Comparison of ENCODE assay signal across 22 cellular contexts in the genomic region with DNA sequence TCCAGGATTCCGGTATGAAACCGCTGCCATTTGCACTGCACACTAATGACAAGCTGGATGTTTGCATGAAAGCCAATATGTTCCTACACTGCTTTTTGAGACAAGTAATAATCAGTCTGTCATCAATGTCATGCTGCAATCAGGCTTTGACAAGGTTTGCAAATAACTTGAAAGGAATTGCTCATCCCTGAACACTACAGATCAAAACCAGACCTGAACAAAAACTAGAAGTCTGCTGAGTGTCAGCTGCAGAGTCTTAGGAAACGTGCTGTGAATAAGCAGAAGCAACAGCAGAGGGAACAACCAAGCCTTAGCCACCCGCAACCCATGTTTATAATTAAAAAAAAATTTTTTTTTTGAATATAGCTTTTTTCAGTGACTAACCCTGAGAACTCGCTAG.
DNase-seq lines count a peak whose midpoint lies in the region; ATAC-seq and TF ChIP-seq lines count a peak whose summit lies in the region.
"Had no signal": no experiment of that assay in that cellular context is flagged by ENCODE, and none has a peak within 500 bp of the region (broad histone marks: within the 10 kb centered on the region; RNA-seq: fewer than 3 reads in every experiment).

No MANE protein-coding gene starts in this region.

- no peaks in the 10 kb centered on the region for H3K36me3 Mint-ChIP-seq in neural progenitor cell
- H3K36me3 Mint-ChIP-seq: CD4-positive, alpha-beta memory T cell had no signal

- H3K4me1 ChIP-seq in neural progenitor cell (no peaks in the 10 kb centered on the region), mesenchymal stem cell (ENCODE audit: control insufficient read depth, insufficient read depth, low read depth, low read length) (no peaks in the 10 kb centered on the region)
- H3K4me1 ChIP-seq: BLaER1 had no signal

- no peak overlapping the region for H3K9ac ChIP-seq in SK-N-MC (ENCODE audit: insufficient read length)
- no peak overlapping the region for H3K9ac ChIP-seq in neural progenitor cell
- H3K9ac ChIP-seq in mesenchymal stem cell (ENCODE audit: low read length), result no peak overlapping the region
- H3K9ac ChIP-seq: BLaER1 had no signal

- no peak overlapping the region for H2BK15ac ChIP-seq in mesenchymal stem cell (ENCODE audit: low read depth, poor library complexity, severe bottlenecking)

- H3K27me3 ChIP-seq in neural progenitor cell (no peaks in the 10 kb centered on the region), mesenchymal stem cell (ENCODE audit: control insufficient read depth in 1 of 2, insufficient read depth in 1 of 2, low read length in 2 of 2) (no peaks in the 10 kb centered on the region)
- H3K27me3 ChIP-seq: BLaER1 had no signal

- no peak overlapping the region for H3K23ac ChIP-seq in mesenchymal stem cell (ENCODE audit: low read length in 2 of 2)

- H3K79me2 ChIP-seq in neural progenitor cell (ENCODE audit: low read depth), result no peaks in the 10 kb centered on the region

- no peak overlapping the region for H4K8ac ChIP-seq in mesenchymal stem cell (ENCODE audit: low read length)

- H3K9me3 Mint-ChIP-seq in neural progenitor cell, result no peaks in the 10 kb centered on the region
- H3K9me3 Mint-ChIP-seq: H9, HFFc6 had no signal

- H3K4me3 Mint-ChIP-seq in neural progenitor cell, result no peak overlapping the region
- H3K4me3 Mint-ChIP-seq: CD4-positive, alpha-beta memory T cell; H9; HFFc6 had no signal

- no peaks in the 10 kb centered on the region for H3K27me3 Mint-ChIP-seq in neural progenitor cell (ENCODE audit: insufficient read depth, low read depth)
- H3K27me3 Mint-ChIP-seq: CD4-positive, alpha-beta memory T cell had no signal

- TF ChIP-seq CTCF in fibroblast of mammary gland (conservative IDR thresholded peaks at IDR 0.05; ENCODE audit: control insufficient read depth, insufficient read depth, low read depth, low read length), result no peak
- no peak for TF ChIP-seq CTCF in neural progenitor cell (IDR thresholded peaks at IDR 0.05)

- no peak overlapping the region for H3K4ac ChIP-seq in mesenchymal stem cell (ENCODE audit: low read depth in 1 of 2, low read length in 2 of 2)

- no peaks in the 10 kb centered on the region for H3K79me1 ChIP-seq in mesenchymal stem cell (replicated peaks; ENCODE audit: low read length, poor library complexity, severe bottlenecking)

- H3K4me2 ChIP-seq in neural progenitor cell (no peak overlapping the region), mesenchymal stem cell (ENCODE audit: low read length, poor library complexity, severe bottlenecking) (no peak overlapping the region)
- H3K4me2 ChIP-seq: BLaER1 had no signal

- H4K20me1 ChIP-seq in neural progenitor cell (ENCODE audit: low read depth), result no peaks in the 10 kb centered on the region
- H4K20me1 ChIP-seq: BLaER1 had no signal

- no peak overlapping the region for H3K14ac ChIP-seq in mesenchymal stem cell (ENCODE audit: low read length in 2 of 2)

- H2AFZ ChIP-seq in neural progenitor cell (replicated peaks) (no peak overlapping the region), mesenchymal stem cell (ENCODE audit: low read depth, low read length) (no peak overlapping the region)

- H3K18ac ChIP-seq in mesenchymal stem cell (ENCODE audit: low read depth in 1 of 2, low read length in 2 of 2), result no peak overlapping the region

- no peak overlapping the region for H2BK120ac ChIP-seq in mesenchymal stem cell (ENCODE audit: low read depth, low read length)

- peaks cover 37% of the 10 kb centered on the region for H3K4me1 Mint-ChIP-seq in neural progenitor cell
- H3K4me1 Mint-ChIP-seq: CD4-positive, alpha-beta memory T cell had no signal

- H3F3A ChIP-seq in neural progenitor cell (ENCODE audit: low read depth), result no peaks in the 10 kb centered on the region

- 0 out of 2 replicates have a peak overlapping the region, but pooled peaks have one; percentile 30 for H3K4me3 ChIP-seq in SK-N-MC
- no peak overlapping the region for H3K4me3 ChIP-seq in fibroblast of mammary gland (ENCODE audit: control insufficient read depth, low read depth, low read length)
- no peak overlapping the region for H3K4me3 ChIP-seq in neural progenitor cell
- H3K4me3 ChIP-seq in mesenchymal stem cell (ENCODE audit: insufficient read depth in 1 of 2, low read depth in 1 of 2, low read length in 2 of 2), result no peak overlapping the region
- H3K4me3 ChIP-seq: BLaER1 had no signal

- H3K36me3 ChIP-seq in SK-N-MC (ENCODE audit: insufficient read depth, low read length) (no peaks in the 10 kb centered on the region), neural progenitor cell (no peaks in the 10 kb centered on the region), mesenchymal stem cell (ENCODE audit: control insufficient read depth in 1 of 2, insufficient read depth in 2 of 2, low read depth in 1 of 2, low read length in 2 of 2) (no peaks in the 10 kb centered on the region)
- H3K36me3 ChIP-seq: BLaER1 had no signal

- H2BK5ac ChIP-seq in mesenchymal stem cell (ENCODE audit: low read depth, low read length, poor library complexity, severe bottlenecking), result no peak overlapping the region

- H3K9me3 ChIP-seq in SK-N-MC (ENCODE audit: low read depth, low read length), result no peaks in the 10 kb centered on the region
- no peaks in the 10 kb centered on the region for H3K9me3 ChIP-seq in neural progenitor cell (ENCODE audit: low read depth)
- H3K9me3 ChIP-seq in mesenchymal stem cell (ENCODE audit: control insufficient read depth, low read length), result no peaks in the 10 kb centered on the region
- H3K9me3 ChIP-seq: BLaER1 had no signal

- H3K27ac Mint-ChIP-seq in neural progenitor cell, result peak overlapping the region; percentile 54
- H3K27ac Mint-ChIP-seq: CD4-positive, alpha-beta memory T cell; H9; HFFc6 had no signal

- no peak overlapping the region for H4K91ac ChIP-seq in mesenchymal stem cell (ENCODE audit: low read length)

- H2AK5ac ChIP-seq in mesenchymal stem cell (ENCODE audit: low read length, severe bottlenecking), result no peak overlapping the region

- no peak overlapping the region for H3K27ac ChIP-seq in SK-N-MC
- H3K27ac ChIP-seq in neural progenitor cell, result no peak overlapping the region
- no peak overlapping the region for H3K27ac ChIP-seq in mesenchymal stem cell (ENCODE audit: low read length, poor library complexity, severe bottlenecking)
- H3K27ac ChIP-seq: BLaER1 had no signal

- no peak for ATAC-seq in GM21381 (IDR thresholded peaks at IDR 0.05; ENCODE audit: unreplicated experiment)
- ATAC-seq in GM18511 (IDR thresholded peaks at IDR 0.05; ENCODE audit: unreplicated experiment), result no peak
- ATAC-seq: Panc1 had no signal

- peak; percentile 21 for DNase-seq in AG20443 (ENCODE audit: low spot score)
- no peak for DNase-seq in SK-N-MC (ENCODE audit: low read depth, low spot score)
- peak; percentile 51 for DNase-seq in fibroblast of mammary gland (ENCODE audit: low read depth)
- no peak for DNase-seq in neural progenitor cell (ENCODE audit: low spot score)
- no peak for DNase-seq in retina
- no peak for DNase-seq in mesenchymal stem cell
- DNase-seq: CD4-positive, alpha-beta memory T cell; DND-41; H9; HFFc6; KBM-7; NCI-H1092; NCI-H1436; NCI-H187 treated with DMSO at 0.1 percent for 48 hours; NCI-H226; NCI-H510A treated with DMSO at 0.1 percent for 48 hours; NCI-H774; NK-92 treated with Interleukin-12 subunit alpha and Interleukin-12 subunit beta, amount 100 ng/mL, for 24 hours had no signal

- no peak overlapping the region for H2BK12ac ChIP-seq in mesenchymal stem cell (ENCODE audit: low read length in 2 of 2)

- 98% methylated on average over 3 of the region's 5 CpGs for WGBS in mesenchymal stem cell

Comparison
In these comparisons a context has a peak if more than half of its experiments do, and no peak if none do; other contexts are left out.
1. DNase-seq: peak in AG20443 (single experiment) and fibroblast of mammary gland (single experiment); none in SK-N-MC (single experiment), neural progenitor cell (single experiment), retina (single experiment) and mesenchymal stem cell (single experiment).